8 cellular contexts compared by ENCODE assay signal in genomic region chr2:113888641-113889470, GRCh38. TPM values are rescaled to one million over a fixed set of nuclear protein-coding genes. Genes with fewer than 3 reads are reported as not detected.
DNase-seq lines count a peak whose midpoint lies in the region; ATAC-seq, FAIRE-seq and TF ChIP-seq lines count a peak whose summit lies in the region.

No MANE protein-coding gene starts in this region.

- no peak for TF ChIP-seq EP300 in A549 (IDR thresholded peaks at IDR 0.05)

- H3K9me3 ChIP-seq in A549 (no peaks in the 10 kb centered on the region), mucosa of descending colon (no peaks in the 10 kb centered on the region)

- ATAC-seq in A549: no peak
- ATAC-seq in mucosa of descending colon: peak; percentile 32
- no peak for ATAC-seq in HG02678 (IDR thresholded peaks at IDR 0.05; ENCODE audit: unreplicated experiment)
- ATAC-seq in GM21381 (IDR thresholded peaks at IDR 0.05; ENCODE audit: unreplicated experiment): no peak

- FAIRE-seq in A549 (lab: Jason Lieb, UNC) (no peak), D721Med (lab: Jason Lieb, UNC) (no peak)

- H3K4me2 ChIP-seq in A549: peak overlapping the region; percentile 83

- H3K4me3 ChIP-seq in A549: peak overlapping the region; percentile 93
- H3K4me3 ChIP-seq in mucosa of descending colon: peak overlapping the region; percentile 86

- POLR2A ChIA-PET in A549 (lab: Yijun Ruan, JAX): interaction anchor here (0.9 to 2.4 kb wide), 6 partner anchors 11 to 171 kb away, joined by 3 to 43 read pairs (median 4); partner anchors contain the start of gene SLC35F5

- H3K4me1 ChIP-seq in A549: peaks cover 46% of the 10 kb centered on the region
- peaks cover 44% of the 10 kb centered on the region for H3K4me1 ChIP-seq in mucosa of descending colon (ENCODE audit: low read depth)

- no peaks in the 10 kb centered on the region for H3K36me3 ChIP-seq in mucosa of descending colon (ENCODE audit: low read depth)

- in situ Hi-C loops in KBM-7 (cut with MboI; ENCODE audit: low pct_unique_long_range_greater_than_20kb, low sequenced_read_pairs): no loop called here

- TF ChIP-seq RAD21 in A549 (conservative IDR thresholded peaks at IDR 0.05 in 1 of 2, IDR thresholded peaks at IDR 0.05 in 1 of 2): no peak

- 45% methylated on average over 14 of the region's 14 CpGs for WGBS in A549 (ENCODE audit: missing lambda C conversion rate)

- intact Hi-C loops in mucosa of descending colon (cut with DNase I, micrococcal nuclease): loop anchor here in 1 of 2 donors (5.0 kb wide), 1 partner anchor 132 kb away; the partner anchor contains the start of gene SLC35F5

- TF ChIP-seq CTCF in A549 (IDR thresholded peaks at IDR 0.05): no peak
- no peak for TF ChIP-seq CTCF in mucosa of descending colon (IDR thresholded peaks at IDR 0.05)
- TF ChIP-seq CTCF in D721Med (IDR thresholded peaks at IDR 0.05; ENCODE audit: insufficient read depth, missing control alignments): no peak

- CTCF ChIA-PET in A549 (lab: Yijun Ruan, JAX): interaction anchor here (0.8 to 1.2 kb wide), 2 partner anchors 10 to 18 kb away, joined by 3 to 5 read pairs; no protein-coding TSS in a partner anchor

- DNase-seq in A549 (ENCODE audit: low read depth in 1 of 2, low spot score in 1 of 2) (no peak), KBM-7 (peak; percentile 26), mucosa of descending colon (peak; percentile 75 to 77 (median 76)), NCI-H1694 (lab: John Stamatoyannopoulos, UW) (no peak), D721Med (ENCODE audit: insufficient read length, low spot score) (no peak)

- no peak for TF ChIP-seq POLR2A in A549 (IDR thresholded peaks at IDR 0.05; ENCODE audit: low read length)

- H3K27ac ChIP-seq in A549: peak overlapping the region; percentile 93
- peak overlapping the region; percentile 91 for H3K27ac ChIP-seq in cingulate gyrus (ENCODE audit: low read depth, low read length)

TF ChIP-seq in A549, 52 proteins besides CTCF, POLR2A, EP300 and RAD21:
- TF ChIP-seq HMGXB4 (CRISPR knock-in tag; IDR thresholded peaks at IDR 0.05; ENCODE audit: borderline replicate concordance) (no peak), MYC (IDR thresholded peaks at IDR 0.05; ENCODE audit: borderline replicate concordance, low read length) (no peak), KDM5A (IDR thresholded peaks at IDR 0.05) (no peak), CBX2 (IDR thresholded peaks at IDR 0.05; ENCODE audit: borderline replicate concordance, low read depth) (no peak), JUNB (IDR thresholded peaks at IDR 0.05) (no peak), TFCP2L1 (CRISPR knock-in tag; IDR thresholded peaks at IDR 0.05) (no peak), ZSCAN20 (CRISPR knock-in tag; IDR thresholded peaks at IDR 0.05) (no peak), BCL3 (IDR thresholded peaks at IDR 0.05) (no peak)

RNA-seq across cellular contexts. Expression of gene ACTR3, which starts 1.0 kb away (rescaled TPM):
- 282 and 412 TPM in 2 replicates for polyA plus RNA-seq in A549 (2011; rRNA removed)
- polyA plus RNA-seq in A549 (2012; cell fraction: cytosol; rRNA removed): 113 and 114 TPM in 2 replicates
- 43.6 and 53.8 TPM in 2 replicates for polyA plus RNA-seq in A549 (2012; cell fraction: nucleus; rRNA removed)
- 359 to 392 TPM (median 378 TPM) in 3 replicates for polyA plus RNA-seq in A549 (2017; fragmentation: RNase III; extraction: RNeasy Plus Mini Kit Qiagen cat#74134 plus additional on column Dnase treatment)
- 214 and 239 TPM in 2 replicates for polyA minus RNA-seq in A549 (2011; rRNA and poly(A)+ RNA removed)
- total RNA-seq in mucosa of descending colon: 100 to 1,000 TPM; 217 to 242 (median 227) TPM

Comparison
In these comparisons a context has a peak if more than half of its experiments do, and no peak if none do; other contexts are left out.
1. DNase-seq: peak in KBM-7 (single experiment) and mucosa of descending colon (3 of 3); none in A549 (0 of 2), NCI-H1694 (single experiment) and D721Med (single experiment).